1 cellular context compared by ENCODE assay signal in the genomic region with DNA sequence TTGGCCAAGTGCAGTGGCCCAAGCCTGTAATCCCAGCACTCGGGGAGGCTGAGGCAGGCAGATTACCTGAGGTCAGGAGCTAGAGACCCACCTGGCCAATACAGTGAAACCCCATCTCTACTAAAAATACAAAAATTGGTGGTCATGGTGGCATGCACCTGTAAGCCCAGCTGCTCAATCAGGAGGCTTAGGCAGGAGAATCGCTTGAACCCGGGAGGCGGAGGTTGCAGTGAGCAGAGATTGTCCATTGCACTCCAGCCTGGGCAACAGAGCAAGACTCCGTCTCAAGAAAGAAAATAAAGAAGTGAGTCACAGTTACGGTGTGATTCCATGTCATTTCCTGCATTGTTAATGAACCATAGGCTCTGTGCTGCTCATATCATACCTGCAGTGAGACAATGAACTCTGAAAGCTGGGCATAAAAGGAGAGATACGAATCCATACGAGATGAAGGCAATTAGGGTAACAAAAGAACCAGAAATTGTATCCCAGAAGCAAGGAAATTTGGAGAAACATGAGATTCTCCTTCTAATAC.
A peak's percentile ranks its signal among the peaks of the same experiment; 100 is the strongest.
TF ChIP-seq lines count a peak whose summit lies in the region.

No MANE protein-coding gene starts in this region.

TF ChIP-seq in GM12878, 131 proteins besides CTCF, POLR2A, EP300 and RAD21:
- no peak for TF ChIP-seq CHD2 (IDR thresholded peaks at IDR 0.05; ENCODE audit: borderline replicate concordance, low read depth, low read length)
- 0 out of 2 replicates have a peak, but pooled peaks have one; percentile 30 for TF ChIP-seq DPF2 (IDR thresholded peaks at IDR 0.05)
- TF ChIP-seq SMARCA5 (IDR thresholded peaks at IDR 0.05) = 0 out of 2 replicates have a peak, but pooled peaks have one; percentile 48
- TF ChIP-seq ATF7 (IDR thresholded peaks at IDR 0.05; ENCODE audit: low read depth) = peak; percentile 21; the same call in 1 of the 2 replicates
- TF ChIP-seq, protein P1, sequence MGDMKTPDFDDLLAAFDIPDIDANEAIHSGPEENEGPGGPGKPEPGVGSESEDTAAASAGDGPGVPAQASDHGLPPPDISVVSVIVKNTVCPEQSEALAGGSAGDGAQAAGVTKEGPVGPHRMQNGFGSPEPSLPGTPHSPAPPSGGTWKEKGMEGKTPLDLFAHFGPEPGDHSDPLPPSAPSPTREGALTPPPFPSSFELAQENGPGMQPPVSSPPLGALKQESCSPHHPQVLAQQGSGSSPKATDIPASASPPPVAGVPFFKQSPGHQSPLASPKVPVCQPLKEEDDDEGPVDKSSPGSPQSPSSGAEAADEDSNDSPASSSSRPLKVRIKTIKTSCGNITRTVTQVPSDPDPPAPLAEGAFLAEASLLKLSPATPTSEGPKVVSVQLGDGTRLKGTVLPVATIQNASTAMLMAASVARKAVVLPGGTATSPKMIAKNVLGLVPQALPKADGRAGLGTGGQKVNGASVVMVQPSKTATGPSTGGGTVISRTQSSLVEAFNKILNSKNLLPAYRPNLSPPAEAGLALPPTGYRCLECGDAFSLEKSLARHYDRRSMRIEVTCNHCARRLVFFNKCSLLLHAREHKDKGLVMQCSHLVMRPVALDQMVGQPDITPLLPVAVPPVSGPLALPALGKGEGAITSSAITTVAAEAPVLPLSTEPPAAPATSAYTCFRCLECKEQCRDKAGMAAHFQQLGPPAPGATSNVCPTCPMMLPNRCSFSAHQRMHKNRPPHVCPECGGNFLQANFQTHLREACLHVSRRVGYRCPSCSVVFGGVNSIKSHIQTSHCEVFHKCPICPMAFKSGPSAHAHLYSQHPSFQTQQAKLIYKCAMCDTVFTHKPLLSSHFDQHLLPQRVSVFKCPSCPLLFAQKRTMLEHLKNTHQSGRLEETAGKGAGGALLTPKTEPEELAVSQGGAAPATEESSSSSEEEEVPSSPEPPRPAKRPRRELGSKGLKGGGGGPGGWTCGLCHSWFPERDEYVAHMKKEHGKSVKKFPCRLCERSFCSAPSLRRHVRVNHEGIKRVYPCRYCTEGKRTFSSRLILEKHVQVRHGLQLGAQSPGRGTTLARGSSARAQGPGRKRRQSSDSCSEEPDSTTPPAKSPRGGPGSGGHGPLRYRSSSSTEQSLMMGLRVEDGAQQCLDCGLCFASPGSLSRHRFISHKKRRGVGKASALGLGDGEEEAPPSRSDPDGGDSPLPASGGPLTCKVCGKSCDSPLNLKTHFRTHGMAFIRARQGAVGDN (IDR thresholded peaks at IDR 0.05) = peak; percentile 63
- no peak for TF ChIP-seq MTA2 (IDR thresholded peaks at IDR 0.05; ENCODE audit: low read depth)
- TF ChIP-seq ZNF274 (IDR thresholded peaks at IDR 0.05; ENCODE audit: insufficient read depth, insufficient read length) = no peak
- peak; percentile 49; the same call in 1 of the 2 replicates for TF ChIP-seq HDGF (IDR thresholded peaks at IDR 0.05)
- TF ChIP-seq, protein P2, sequence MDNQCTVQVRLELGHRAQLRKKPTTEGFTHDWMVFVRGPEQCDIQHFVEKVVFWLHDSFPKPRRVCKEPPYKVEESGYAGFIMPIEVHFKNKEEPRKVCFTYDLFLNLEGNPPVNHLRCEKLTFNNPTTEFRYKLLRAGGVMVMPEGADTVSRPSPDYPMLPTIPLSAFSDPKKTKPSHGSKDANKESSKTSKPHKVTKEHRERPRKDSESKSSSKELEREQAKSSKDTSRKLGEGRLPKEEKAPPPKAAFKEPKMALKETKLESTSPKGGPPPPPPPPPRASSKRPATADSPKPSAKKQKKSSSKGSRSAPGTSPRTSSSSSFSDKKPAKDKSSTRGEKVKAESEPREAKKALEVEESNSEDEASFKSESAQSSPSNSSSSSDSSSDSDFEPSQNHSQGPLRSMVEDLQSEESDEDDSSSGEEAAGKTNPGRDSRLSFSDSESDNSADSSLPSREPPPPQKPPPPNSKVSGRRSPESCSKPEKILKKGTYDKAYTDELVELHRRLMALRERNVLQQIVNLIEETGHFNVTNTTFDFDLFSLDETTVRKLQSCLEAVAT (IDR thresholded peaks at IDR 0.05) = peak; percentile 21; the same call in 1 of the 2 replicates
- 0 out of 2 replicates have a peak, but pooled peaks have one; percentile 11 for TF ChIP-seq IKZF1 (conservative IDR thresholded peaks at IDR 0.05)
- TF ChIP-seq BHLHE40 (IDR thresholded peaks at IDR 0.05; ENCODE audit: borderline replicate concordance in 1 of 2, low read depth in 2 of 2, low read length in 1 of 2) = no peak
- TF ChIP-seq NRF1 (conservative IDR thresholded peaks at IDR 0.05; ENCODE audit: low read depth, low read length) = no peak
